In the genomic region with DNA sequence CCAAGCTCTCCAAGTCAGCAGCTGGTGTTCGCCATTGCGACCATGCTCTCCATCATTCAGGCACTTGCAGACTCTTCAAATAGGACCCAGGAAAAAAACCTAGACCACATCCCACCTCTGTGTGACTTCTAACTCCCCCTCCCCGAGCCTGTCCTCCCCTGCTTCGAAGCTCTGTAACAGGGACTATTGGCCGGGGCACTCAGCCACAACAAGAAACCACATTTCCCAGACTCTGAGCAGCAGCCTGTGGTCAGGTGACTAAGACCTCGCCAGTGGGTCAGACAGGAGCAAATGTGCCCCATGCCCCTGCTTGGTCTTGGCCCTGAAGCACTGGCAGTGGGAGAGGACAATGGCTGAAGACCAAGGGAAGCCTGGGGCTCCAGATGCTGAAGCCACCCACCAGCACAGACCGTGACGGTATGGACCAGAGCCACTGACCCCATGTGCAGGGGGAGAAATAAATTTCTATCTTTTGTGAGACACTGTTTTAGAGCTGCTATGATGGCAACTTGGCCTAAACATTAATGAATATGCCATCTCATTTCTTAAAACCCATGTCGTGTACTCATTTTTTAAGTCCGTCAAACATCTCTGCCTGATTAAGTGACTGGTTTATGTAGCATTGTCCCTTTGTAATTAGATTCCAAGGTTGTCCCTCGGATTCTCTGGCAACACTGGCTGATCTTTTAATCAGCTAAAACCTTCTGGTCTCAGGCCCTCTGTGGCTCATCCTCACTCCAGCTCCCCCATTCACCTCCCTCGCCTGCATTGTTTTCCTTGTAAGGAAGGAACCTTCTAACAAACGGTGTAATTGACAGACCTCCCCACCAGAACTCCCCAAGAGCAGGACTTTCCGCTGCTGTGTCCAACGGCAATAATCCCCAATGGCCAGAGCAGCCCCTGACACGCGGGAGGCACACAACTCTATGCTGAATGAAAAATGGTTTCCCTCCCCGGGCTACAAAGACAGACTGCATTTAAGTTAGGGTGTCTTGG, we compare ENCODE assay signal across 8 cellular contexts.
DNase-seq lines count a peak whose midpoint lies in the region; ATAC-seq, FAIRE-seq and TF ChIP-seq lines count a peak whose summit lies in the region.

No MANE protein-coding gene starts in this region.

- H3K9me3 ChIP-seq in HUES48 (ENCODE audit: control insufficient read depth, insufficient read depth, low read length): no peaks in the 10 kb centered on the region
- no peaks in the 10 kb centered on the region for H3K9me3 ChIP-seq in GM12878 (replicated peaks; ENCODE audit: control insufficient read depth, insufficient read depth, low read length)
- H3K9me3 ChIP-seq in skeletal muscle satellite cell (replicated peaks; ENCODE audit: low read length): no peaks in the 10 kb centered on the region

- TF ChIP-seq CTCF in GM20000 (IDR thresholded peaks at IDR 0.05; ENCODE audit: extremely low read depth, missing control alignments): no peak
- no peak for TF ChIP-seq CTCF in GM12878 (IDR thresholded peaks at IDR 0.05 in 2 of 3, conservative IDR thresholded peaks at IDR 0.05 in 1 of 3; ENCODE audit: control insufficient read depth in 2 of 3, extremely low read depth in 1 of 3, insufficient read depth in 1 of 3, low read depth in 3 of 3, low read length in 3 of 3)
- TF ChIP-seq CTCF in foreskin keratinocyte (conservative IDR thresholded peaks at IDR 0.05): no peak

- H3K4me1 ChIP-seq in HUES48 (ENCODE audit: control insufficient read depth, insufficient read depth, low read length) (peaks cover 55% of the 10 kb centered on the region), GM12878 (ENCODE audit: control insufficient read depth, insufficient read depth, low read length) (peaks cover 59% of the 10 kb centered on the region), skeletal muscle satellite cell (ENCODE audit: control insufficient read depth, insufficient read depth, low read length) (peaks cover 67% of the 10 kb centered on the region), foreskin keratinocyte (peaks cover 13% of the 10 kb centered on the region)

- H3K4me2 ChIP-seq in GM12878 (ENCODE audit: control insufficient read depth, insufficient read depth) (peak overlapping the region; percentile 52), skeletal muscle satellite cell (ENCODE audit: low read length) (peak overlapping the region; percentile 9)

- H3K27ac ChIP-seq in HUES48 (ENCODE audit: low read depth, low read length): peak overlapping the region; percentile 58
- peak overlapping the region; percentile 10 for H3K27ac ChIP-seq in GM12878 (ENCODE audit: control insufficient read depth, insufficient read depth)
- H3K27ac ChIP-seq in foreskin keratinocyte: no peak overlapping the region

- FAIRE-seq in GM12878 (lab: Jason Lieb, UNC): peak; percentile 74

- H3K79me2 ChIP-seq in GM12878 (ENCODE audit: control insufficient read depth, insufficient read depth, low read length): peaks cover 49% of the 10 kb centered on the region

- SMC1A ChIA-PET in GM12878 (lab: Charles Lee; ENCODE audit: uncharacterized antibody, unreplicated experiment): interaction anchor here (0.7 to 7.2 kb wide), 9 partner anchors 10 to 508 kb away, joined by 3 to 39 read pairs (median 4); no protein-coding TSS in a partner anchor

- no peak for TF ChIP-seq POLR2A in GM12878 (IDR thresholded peaks at IDR 0.05; ENCODE audit: low read depth, low read length)

- H3K4me3 ChIP-seq in HUES48 (ENCODE audit: low read depth, low read length): no peak overlapping the region
- H3K4me3 ChIP-seq in GM12878: no peak overlapping the region
- no peak overlapping the region for H3K4me3 ChIP-seq in skeletal muscle satellite cell (ENCODE audit: low read length)

- H4K20me1 ChIP-seq in GM12878 (ENCODE audit: control insufficient read depth, insufficient read depth): no peaks in the 10 kb centered on the region; the same call in 1 of the 2 replicates

- no peaks in the 10 kb centered on the region for H3K27me3 ChIP-seq in HUES48 (ENCODE audit: control insufficient read depth, insufficient read depth, low read length)
- no peaks in the 10 kb centered on the region for H3K27me3 ChIP-seq in GM12878 (replicated peaks in 1 of 2; ENCODE audit: control insufficient read depth in 2 of 2, insufficient read depth in 2 of 2, low read length in 1 of 2)
- H3K27me3 ChIP-seq in skeletal muscle satellite cell (ENCODE audit: control insufficient read depth, insufficient read depth, low read length): no peaks in the 10 kb centered on the region
- no peaks in the 10 kb centered on the region for H3K27me3 ChIP-seq in foreskin keratinocyte

- in situ Hi-C loops in GM12878 (cut with MboI): no loop called here

- H3K9ac ChIP-seq in HUES48 (ENCODE audit: low read depth, low read length) (no peak overlapping the region), GM12878 (ENCODE audit: control insufficient read depth, insufficient read depth, low read length) (no peak overlapping the region), skeletal muscle satellite cell (ENCODE audit: low read depth, low read length) (no peak overlapping the region)

- 54% methylated on average over 18 of the region's 18 CpGs for WGBS in GM12878 (ENCODE audit: insufficient coverage, insufficient replicate concordance, low lambda C conversion rate, missing lambda C conversion rate)

- no peak overlapping the region for H2AFZ ChIP-seq in GM12878 (ENCODE audit: control insufficient read depth, low read depth, low read length)

- BruUV-seq in GM12878 (replicated peaks; lab: Mats Ljungman, UMichigan): no TSS peak

- intact Hi-C loops in GM12878 (cut with micrococcal nuclease; ENCODE audit: unreplicated experiment): no loop called here

- ATAC-seq in GM12878 (peak; percentile 66), foreskin keratinocyte (no peak)

- CTCF ChIA-PET in GM12878 (lab: Yijun Ruan, JAX): interaction anchor here (0.9 to 3.3 kb wide), 8 partner anchors 9 to 622 kb away, joined by 3 to 15 read pairs (median 4); no protein-coding TSS in a partner anchor

- peak; percentile 76 for DNase-seq in D341Med (ENCODE audit: low spot score)
- peak; percentile 43 for DNase-seq in GM20000 (ENCODE audit: low spot score)
- peak; percentile 62 for DNase-seq in GM12878 (ENCODE audit: low read depth, low spot score)
- no peak for DNase-seq in NCI-H1092 treated with DMSO at 0.1 percent for 48 hours (lab: John Stamatoyannopoulos, UW)
- DNase-seq in foreskin keratinocyte: no peak
- no peak for DNase-seq in NCI-H748 (lab: John Stamatoyannopoulos, UW; ENCODE audit: unreplicated experiment)

- no peak for TF ChIP-seq EP300 in GM12878 (IDR thresholded peaks at IDR 0.05; ENCODE audit: borderline replicate concordance in 1 of 2, control insufficient read depth in 1 of 2, low read depth in 2 of 2, low read length in 2 of 2)

- RAD21 ChIA-PET in GM12878 (lab: Charles Lee; ENCODE audit: unreplicated experiment): interaction anchor here (0.5 to 1.8 kb wide), 10 partner anchors 9 to 195 kb away, joined by 3 to 6 read pairs (median 3); no protein-coding TSS in a partner anchor

- TF ChIP-seq RAD21 in GM12878 (IDR thresholded peaks at IDR 0.05; ENCODE audit: insufficient read depth, low read depth, low read length): no peak

- POLR2A ChIA-PET in GM12878 (lab: Charles Lee): interaction anchor here (1.0 to 3.3 kb wide), 4 partner anchors 10 to 93 kb away, joined by 3 to 13 read pairs (median 4); no protein-coding TSS in a partner anchor

- peaks cover 13% of the 10 kb centered on the region; the same call in 1 of the 2 replicates for H3K36me3 ChIP-seq in HUES48 (ENCODE audit: control insufficient read depth, insufficient read depth, low read length)
- H3K36me3 ChIP-seq in GM12878 (ENCODE audit: control insufficient read depth in 2 of 2, insufficient read depth in 2 of 2, low read length in 1 of 2): peaks cover 11% of the 10 kb centered on the region in 2 experiments
- peaks cover 12% of the 10 kb centered on the region for H3K36me3 ChIP-seq in skeletal muscle satellite cell (ENCODE audit: insufficient read depth, low read length)

TF ChIP-seq in GM12878, 131 proteins besides CTCF, POLR2A, EP300 and RAD21 (continues in another document):
- TF ChIP-seq EGR1 (IDR thresholded peaks at IDR 0.05; ENCODE audit: borderline replicate concordance in 1 of 2, low read depth in 2 of 2, low read length in 2 of 2): no peak
- no peak for TF ChIP-seq CHD4 (IDR thresholded peaks at IDR 0.05)
- TF ChIP-seq EZH2 (IDR thresholded peaks at IDR 0.05; ENCODE audit: borderline replicate concordance, control insufficient read depth, low read depth, low read length): no peak
- peak; percentile 49 for TF ChIP-seq CREM (IDR thresholded peaks at IDR 0.05; ENCODE audit: low read depth)
- no peak for TF ChIP-seq SMC3 (IDR thresholded peaks at IDR 0.05; ENCODE audit: borderline replicate concordance, low read length)
- TF ChIP-seq RFX5 (IDR thresholded peaks at IDR 0.05; ENCODE audit: low read depth, low read length): no peak
- no peak for TF ChIP-seq KLF5 (IDR thresholded peaks at IDR 0.05; ENCODE audit: partially characterized antibody)
- TF ChIP-seq ZNF217 (IDR thresholded peaks at IDR 0.05): no peak
- peak; percentile 92 for TF ChIP-seq CBFB (IDR thresholded peaks at IDR 0.05; ENCODE audit: low read depth)
- TF ChIP-seq, protein P1, sequence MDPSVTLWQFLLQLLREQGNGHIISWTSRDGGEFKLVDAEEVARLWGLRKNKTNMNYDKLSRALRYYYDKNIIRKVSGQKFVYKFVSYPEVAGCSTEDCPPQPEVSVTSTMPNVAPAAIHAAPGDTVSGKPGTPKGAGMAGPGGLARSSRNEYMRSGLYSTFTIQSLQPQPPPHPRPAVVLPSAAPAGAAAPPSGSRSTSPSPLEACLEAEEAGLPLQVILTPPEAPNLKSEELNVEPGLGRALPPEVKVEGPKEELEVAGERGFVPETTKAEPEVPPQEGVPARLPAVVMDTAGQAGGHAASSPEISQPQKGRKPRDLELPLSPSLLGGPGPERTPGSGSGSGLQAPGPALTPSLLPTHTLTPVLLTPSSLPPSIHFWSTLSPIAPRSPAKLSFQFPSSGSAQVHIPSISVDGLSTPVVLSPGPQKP (IDR thresholded peaks at IDR 0.05; ENCODE audit: low read depth, low read length): no peak
- TF ChIP-seq, protein P2, sequence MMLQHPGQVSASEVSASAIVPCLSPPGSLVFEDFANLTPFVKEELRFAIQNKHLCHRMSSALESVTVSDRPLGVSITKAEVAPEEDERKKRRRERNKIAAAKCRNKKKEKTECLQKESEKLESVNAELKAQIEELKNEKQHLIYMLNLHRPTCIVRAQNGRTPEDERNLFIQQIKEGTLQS (IDR thresholded peaks at IDR 0.05; ENCODE audit: borderline replicate concordance, extremely low read depth, low read depth, low read length): no peak
- TF ChIP-seq, protein P3, sequence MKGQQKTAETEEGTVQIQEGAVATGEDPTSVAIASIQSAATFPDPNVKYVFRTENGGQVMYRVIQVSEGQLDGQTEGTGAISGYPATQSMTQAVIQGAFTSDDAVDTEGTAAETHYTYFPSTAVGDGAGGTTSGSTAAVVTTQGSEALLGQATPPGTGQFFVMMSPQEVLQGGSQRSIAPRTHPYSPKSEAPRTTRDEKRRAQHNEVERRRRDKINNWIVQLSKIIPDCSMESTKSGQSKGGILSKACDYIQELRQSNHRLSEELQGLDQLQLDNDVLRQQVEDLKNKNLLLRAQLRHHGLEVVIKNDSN (IDR thresholded peaks at IDR 0.05; ENCODE audit: borderline replicate concordance, extremely low read length, insufficient read depth, low read depth, low read length): peak; percentile 57
- TF ChIP-seq TCF12 (IDR thresholded peaks at IDR 0.05; ENCODE audit: low read depth, low read length): 0 out of 2 replicates have a peak, but pooled peaks have one; percentile 8

Comparison
In these comparisons a context has a peak if more than half of its experiments do, and no peak if none do; other contexts are left out.
1. DNase-seq: peak in D341Med (single experiment), GM20000 (single experiment) and GM12878 (single experiment); none in NCI-H1092 treated with DMSO at 0.1 percent for 48 hours (single experiment), foreskin keratinocyte (0 of 2) and NCI-H748 (single experiment).